Comparison of ENCODE assay signal across 10 cellular contexts in the genomic region with DNA sequence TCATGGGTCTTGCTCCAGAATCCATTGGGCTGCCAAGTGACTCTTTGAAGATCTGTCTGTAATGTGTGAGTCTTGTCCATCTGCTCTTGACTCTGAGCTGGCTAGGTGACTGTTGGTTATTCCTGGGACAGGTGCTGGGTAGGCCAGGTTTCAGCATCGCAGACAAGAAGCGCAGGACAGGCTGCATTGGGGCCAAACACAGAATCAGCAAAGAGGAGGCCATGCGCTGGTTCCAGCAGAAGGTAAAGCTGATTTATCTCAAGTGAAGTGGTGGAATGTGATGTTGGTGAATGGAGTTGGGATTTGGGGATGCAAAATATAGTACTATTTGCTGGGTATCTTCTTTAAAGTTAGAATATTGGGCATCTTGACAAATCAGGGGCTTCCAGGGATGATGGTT. TPM values are rescaled to one million over a fixed set of nuclear protein-coding genes. Genes with fewer than 3 reads are reported as not detected.
DNase-seq lines count a peak whose midpoint lies in the region; ATAC-seq and TF ChIP-seq lines count a peak whose summit lies in the region.
"Had no signal": no experiment of that assay in that cellular context is flagged by ENCODE, and none has a peak within 500 bp of the region (broad histone marks: within the 10 kb centered on the region; RNA-seq: fewer than 3 reads in every experiment).

No MANE protein-coding gene starts in this region.

- CTCF ChIA-PET in CD8-positive, alpha-beta memory T cell (lab: Charles Lee), result no interaction called here

- peak overlapping the region in 2 of 7 donors; percentile 25 to 46 for H3K4me3 Mint-ChIP-seq in CD8-positive, alpha-beta memory T cell
- H3K4me3 Mint-ChIP-seq in HFFc6 (peak overlapping the region; percentile 98), brain (peak overlapping the region in 4 of 5 experiments; percentile 14 to 68 (median 48)), neural progenitor cell (no peak overlapping the region)
- H3K4me3 Mint-ChIP-seq: mesothelial cell of epicardium had no signal

- H3K9ac ChIP-seq in neural progenitor cell, result peak overlapping the region; percentile 100

- H3K36me3 ChIP-seq in CD8-positive, alpha-beta memory T cell (ENCODE audit: insufficient read depth, low read length), result peaks cover 73% of the 10 kb centered on the region
- H3K36me3 ChIP-seq in neural progenitor cell, result peaks cover 32% of the 10 kb centered on the region

- H3F3A ChIP-seq in neural progenitor cell (ENCODE audit: low read depth), result peaks cover 77% of the 10 kb centered on the region

- ATAC-seq in HG02571 (IDR thresholded peaks at IDR 0.05; ENCODE audit: unreplicated experiment), result no peak

- POLR2A ChIA-PET in CD8-positive, alpha-beta memory T cell (lab: Charles Lee), result no interaction called here

- H3K4me1 Mint-ChIP-seq in CD8-positive, alpha-beta memory T cell, result peaks cover 60 to 82% (median 81%) of the 10 kb centered on the region in 3 donors
- H3K4me1 Mint-ChIP-seq in HFFc6 (ENCODE audit: low read depth) (peaks cover 72% of the 10 kb centered on the region), brain (peaks cover 66% of the 10 kb centered on the region), neural progenitor cell (peaks cover 27% of the 10 kb centered on the region)

- H3K27me3 ChIP-seq in CD8-positive, alpha-beta memory T cell (ENCODE audit: insufficient read depth, low read length, poor library complexity, severe bottlenecking), result no peaks in the 10 kb centered on the region
- H3K27me3 ChIP-seq in neural progenitor cell, result no peaks in the 10 kb centered on the region

- H3K27me3 Mint-ChIP-seq in CD8-positive, alpha-beta memory T cell, result no peaks in the 10 kb centered on the region
- H3K27me3 Mint-ChIP-seq in HFFc6 (ENCODE audit: insufficient read depth), result peaks cover 4% of the 10 kb centered on the region
- peaks cover 9% of the 10 kb centered on the region for H3K27me3 Mint-ChIP-seq in brain
- H3K27me3 Mint-ChIP-seq in neural progenitor cell (ENCODE audit: insufficient read depth, low read depth), result no peaks in the 10 kb centered on the region

- no peaks in the 10 kb centered on the region for H3K9me3 ChIP-seq in CD8-positive, alpha-beta memory T cell (ENCODE audit: low read length)
- H3K9me3 ChIP-seq in neural progenitor cell (ENCODE audit: low read depth), result no peaks in the 10 kb centered on the region

- no peak overlapping the region for H3K4me2 ChIP-seq in neural progenitor cell

- no peak overlapping the region for H3K27ac ChIP-seq in CD8-positive, alpha-beta memory T cell (ENCODE audit: low read depth, low read length)
- H3K27ac ChIP-seq in neural progenitor cell, result no peak overlapping the region

- TF ChIP-seq CTCF in HFFc6 (IDR thresholded peaks at IDR 0.05), result no peak
- no peak for TF ChIP-seq CTCF in brain (conservative IDR thresholded peaks at IDR 0.05)
- TF ChIP-seq CTCF in neural progenitor cell (IDR thresholded peaks at IDR 0.05), result no peak

- H4K20me1 ChIP-seq in neural progenitor cell (ENCODE audit: low read depth), result peaks cover 88% of the 10 kb centered on the region

- peaks cover 91% of the 10 kb centered on the region for H3K79me2 ChIP-seq in neural progenitor cell (ENCODE audit: low read depth)

- H3K4me3 ChIP-seq in CD8-positive, alpha-beta memory T cell (ENCODE audit: low read length), result no peak overlapping the region
- no peak overlapping the region for H3K4me3 ChIP-seq in neural progenitor cell

- no peak overlapping the region for H2AFZ ChIP-seq in neural progenitor cell (replicated peaks)

- H3K9me3 Mint-ChIP-seq in CD8-positive, alpha-beta memory T cell, result no peaks in the 10 kb centered on the region
- H3K9me3 Mint-ChIP-seq in HFFc6, result no peaks in the 10 kb centered on the region
- peaks cover 0 to 5% (median 0%) of the 10 kb centered on the region in 5 experiments for H3K9me3 Mint-ChIP-seq in brain
- no peaks in the 10 kb centered on the region for H3K9me3 Mint-ChIP-seq in neural progenitor cell
- H3K9me3 Mint-ChIP-seq: mesothelial cell of epicardium had no signal

- no peak for DNase-seq in CD8-positive, alpha-beta memory T cell
- DNase-seq in HFFc6 (no peak), neural progenitor cell (ENCODE audit: low spot score) (no peak), NCI-H2081 treated with DMSO at 0.1 percent for 48 hours (lab: John Stamatoyannopoulos, UW) (no peak), NCI-H1092 treated with DMSO at 0.1 percent for 48 hours (lab: John Stamatoyannopoulos, UW) (no peak)
- DNase-seq: NCI-H510A treated with DMSO at 0.1 percent for 48 hours; stimulated activated CD4-positive, alpha-beta T cell treated with anti-CD3 and anti-CD28 coated beads, Interleukin-4, amount 100 ng/mL, for 24 hours had no signal

- H3K36me3 Mint-ChIP-seq in CD8-positive, alpha-beta memory T cell, result peaks cover 9 to 90% (median 33%) of the 10 kb centered on the region in 3 donors
- peaks cover 81% of the 10 kb centered on the region for H3K36me3 Mint-ChIP-seq in HFFc6 (ENCODE audit: low read depth)
- H3K36me3 Mint-ChIP-seq in brain, result peaks cover 86% of the 10 kb centered on the region
- peaks cover 48% of the 10 kb centered on the region for H3K36me3 Mint-ChIP-seq in neural progenitor cell

- peaks cover 30% of the 10 kb centered on the region for H3K4me1 ChIP-seq in CD8-positive, alpha-beta memory T cell (ENCODE audit: insufficient read depth, low read length)
- peaks cover 14% of the 10 kb centered on the region for H3K4me1 ChIP-seq in neural progenitor cell

- peak overlapping the region in 7 of 8 donors; percentile 30 to 99 (median 56) for H3K27ac Mint-ChIP-seq in CD8-positive, alpha-beta memory T cell
- peak overlapping the region; percentile 27 for H3K27ac Mint-ChIP-seq in HFFc6
- H3K27ac Mint-ChIP-seq in brain, result peak overlapping the region in 2 of 5 experiments; percentile 50 to 55
- H3K27ac Mint-ChIP-seq in neural progenitor cell, result no peak overlapping the region
- H3K27ac Mint-ChIP-seq: mesothelial cell of epicardium had no signal

RNA-seq across cellular contexts. Expression of a gene that starts 4.1 kb away (rescaled TPM):
- 1,000 to 10,000 TPM; 1,242 to 1,292 TPM for total RNA-seq in CD8-positive, alpha-beta memory T cell
- polyA plus RNA-seq in CD8-positive, alpha-beta memory T cell, result 1,119 TPM
- total RNA-seq in HFFc6 (2021; fragmentation: NEBNext Ultra II Directional; extraction: Animal tissue kit (Norgen Biotek cat#: 25700)), result 1,000 to 10,000 TPM in 3 of 6 experiments, 100 to 1,000 TPM in 3; 866 to 1,109 (median 1,001) TPM
- 1,972 TPM for polyA plus RNA-seq in brain (ENCODE audit: insufficient read depth, low read depth, low replicate concordance)
- total RNA-seq in neural progenitor cell (ENCODE audit: low replicate concordance), result 1,388 and 2,503 TPM in 2 replicates

RNA-seq across cellular contexts. Expression of a gene that starts 47.6 kb away (rescaled TPM):
- total RNA-seq in CD8-positive, alpha-beta memory T cell, result 10 to 100 TPM; 64.1 to 69.0 TPM
- polyA plus RNA-seq in CD8-positive, alpha-beta memory T cell, result 32.3 TPM
- total RNA-seq in HFFc6 (2021; fragmentation: NEBNext Ultra II Directional; extraction: Animal tissue kit (Norgen Biotek cat#: 25700)), result 10 to 100 TPM; 55.5 to 72.6 (median 59.9) TPM
- polyA plus RNA-seq in brain (ENCODE audit: insufficient read depth, low read depth, low replicate concordance), result 26.9 TPM
- total RNA-seq in neural progenitor cell (ENCODE audit: low replicate concordance), result 29.1 and 30.0 TPM in 2 replicates
